8 cellular contexts compared by ENCODE assay signal in the genomic region with DNA sequence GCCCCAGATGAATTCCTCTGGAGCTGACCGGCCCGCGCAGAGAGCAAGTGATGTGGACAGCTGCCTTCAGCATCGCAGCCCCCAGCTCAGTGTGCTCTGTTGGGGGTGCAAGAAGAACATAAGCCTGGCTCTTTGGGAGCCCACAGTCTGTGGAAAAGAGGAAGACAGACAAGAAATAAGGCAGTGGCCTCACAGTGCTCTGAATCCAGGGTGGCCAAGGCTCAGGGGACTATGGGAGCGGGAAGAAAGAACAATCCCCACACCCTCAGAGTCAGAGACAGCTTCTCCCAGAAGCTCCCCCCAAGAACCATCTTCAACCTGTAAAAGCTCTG. TPM values are rescaled to one million over a fixed set of nuclear protein-coding genes. Genes with fewer than 3 reads are reported as not detected.
DNase-seq lines count a peak whose midpoint lies in the region; ATAC-seq and TF ChIP-seq lines count a peak whose summit lies in the region.

No MANE protein-coding gene starts in this region.

- no peak for DNase-seq in activated CD4-positive, alpha-beta T cell treated with anti-CD3 and anti-CD28 coated beads, Interleukin-2, amount 10 ng/mL, durations not matched to agents 7 days and 5 days
- DNase-seq in activated CD4-positive, alpha-beta T cell treated with anti-CD3 and anti-CD28 coated beads, Interleukin-2, amount 50 U/mL, for 4 hours: no peak
- DNase-seq in adipocyte (ENCODE audit: low read depth): no peak
- DNase-seq in lower lobe of right lung: no peak
- DNase-seq in thoracic aorta (ENCODE audit: low spot score): no peak
- no peak for DNase-seq in NCI-H748 (lab: John Stamatoyannopoulos, UW; ENCODE audit: unreplicated experiment)
- no peak for DNase-seq in DMS53 treated with DMSO at 0.1 percent for 48 hours (lab: John Stamatoyannopoulos, UW; ENCODE audit: unreplicated experiment)

- peak overlapping the region; percentile 93 for H3K4me3 ChIP-seq in adipocyte (ENCODE audit: low read length)
- peak overlapping the region; percentile 93 for H3K4me3 ChIP-seq in lower lobe of right lung
- peak overlapping the region; percentile 89 for H3K4me3 ChIP-seq in thoracic aorta

- POLR2A ChIA-PET in activated CD4-positive, alpha-beta T cell treated with anti-CD3 and anti-CD28 coated beads, Interleukin-2, amount 10 ng/mL, durations not matched to agents 7 days and 5 days (lab: Charles Lee): no interaction called here

- peak overlapping the region; percentile 96 for H3K27ac ChIP-seq in lower lobe of right lung
- peak overlapping the region; percentile 73 to 87 for H3K27ac ChIP-seq in thoracic aorta

- H3K27me3 Mint-ChIP-seq in activated CD4-positive, alpha-beta T cell treated with anti-CD3 and anti-CD28 coated beads, Interleukin-2, amount 10 ng/mL, durations not matched to agents 7 days and 5 days: no peaks in the 10 kb centered on the region

- no peak for ATAC-seq in lower lobe of right lung
- no peak for ATAC-seq in thoracic aorta (ENCODE audit: insufficient number of reproducible peaks, low FRiP score, low read depth)
- no peak for ATAC-seq in HG02852 (IDR thresholded peaks at IDR 0.05; ENCODE audit: unreplicated experiment)

- peaks cover 64% of the 10 kb centered on the region for H3K4me1 Mint-ChIP-seq in activated CD4-positive, alpha-beta T cell treated with anti-CD3 and anti-CD28 coated beads, Interleukin-2, amount 10 ng/mL, durations not matched to agents 7 days and 5 days

- H3K36me3 ChIP-seq in adipocyte (ENCODE audit: control insufficient read depth, insufficient read depth, low read length, severe bottlenecking) (peaks cover 12% of the 10 kb centered on the region), lower lobe of right lung (peaks cover 4% of the 10 kb centered on the region), thoracic aorta (no peaks in the 10 kb centered on the region)

- peaks cover 47% of the 10 kb centered on the region for H3K4me1 ChIP-seq in adipocyte (ENCODE audit: control insufficient read depth, insufficient read depth, low read length)
- peaks cover 62% of the 10 kb centered on the region for H3K4me1 ChIP-seq in lower lobe of right lung
- H3K4me1 ChIP-seq in thoracic aorta (ENCODE audit: control insufficient read depth in 1 of 2, low read depth in 2 of 2): peaks cover 12 to 49% of the 10 kb centered on the region in 2 donors

- H3K4me3 Mint-ChIP-seq in activated CD4-positive, alpha-beta T cell treated with anti-CD3 and anti-CD28 coated beads, Interleukin-2, amount 10 ng/mL, durations not matched to agents 7 days and 5 days: peak overlapping the region; percentile 98

- intact Hi-C loops in lower lobe of right lung (cut with DNase I): no loop called here

- peak overlapping the region; percentile 100 for H3K27ac Mint-ChIP-seq in activated CD4-positive, alpha-beta T cell treated with anti-CD3 and anti-CD28 coated beads, Interleukin-2, amount 10 ng/mL, durations not matched to agents 7 days and 5 days

- TF ChIP-seq CTCF in lower lobe of right lung (IDR thresholded peaks at IDR 0.05) (no peak), thoracic aorta (IDR thresholded peaks at IDR 0.05) (no peak)

- peaks cover 16% of the 10 kb centered on the region for H3K36me3 Mint-ChIP-seq in activated CD4-positive, alpha-beta T cell treated with anti-CD3 and anti-CD28 coated beads, Interleukin-2, amount 10 ng/mL, durations not matched to agents 7 days and 5 days (ENCODE audit: low read depth)

- H3K9ac ChIP-seq in adipocyte (ENCODE audit: low read length): peak overlapping the region; percentile 90

- H3K27me3 ChIP-seq in adipocyte (replicated peaks; ENCODE audit: control insufficient read depth, insufficient read depth, low read length) (no peaks in the 10 kb centered on the region), lower lobe of right lung (ENCODE audit: low read depth) (no peaks in the 10 kb centered on the region), thoracic aorta (replicated peaks; ENCODE audit: insufficient read depth) (no peaks in the 10 kb centered on the region)

- no peaks in the 10 kb centered on the region for H3K9me3 Mint-ChIP-seq in activated CD4-positive, alpha-beta T cell treated with anti-CD3 and anti-CD28 coated beads, Interleukin-2, amount 10 ng/mL, durations not matched to agents 7 days and 5 days

- H3K9me3 ChIP-seq in adipocyte (ENCODE audit: control insufficient read depth, low read length): no peaks in the 10 kb centered on the region
- H3K9me3 ChIP-seq in lower lobe of right lung: no peaks in the 10 kb centered on the region
- H3K9me3 ChIP-seq in thoracic aorta: no peaks in the 10 kb centered on the region

- CTCF ChIA-PET in activated CD4-positive, alpha-beta T cell treated with anti-CD3 and anti-CD28 coated beads, Interleukin-2, amount 10 ng/mL, durations not matched to agents 7 days and 5 days (lab: Charles Lee): interaction anchor here (0.6 to 9.8 kb wide), 61 partner anchors 9 to 830 kb away, joined by 3 to 140 read pairs (median 5); a partner anchor contains a TSS

RNA-seq across cellular contexts. Expression of a gene that starts 0.3 kb away (rescaled TPM):
- 10 to 100 TPM; 22.9 to 26.2 TPM for total RNA-seq in activated CD4-positive, alpha-beta T cell treated with anti-CD3 and anti-CD28 coated beads, Interleukin-2, amount 10 ng/mL, durations not matched to agents 7 days and 5 days
- total RNA-seq in lower lobe of right lung: 16.0 TPM
- total RNA-seq in thoracic aorta: 10 to 100 TPM; 11.5 to 13.1 TPM

RNA-seq across cellular contexts. Expression of a gene that starts 2.5 kb away (rescaled TPM):
- 10 to 100 TPM; 59.3 to 69.8 TPM for total RNA-seq in activated CD4-positive, alpha-beta T cell treated with anti-CD3 and anti-CD28 coated beads, Interleukin-2, amount 10 ng/mL, durations not matched to agents 7 days and 5 days
- total RNA-seq in lower lobe of right lung (50.4 TPM), thoracic aorta (10 to 100 TPM; 54.0 to 65.5 TPM)

RNA-seq across cellular contexts. Expression of a gene that starts 22.1 kb away (rescaled TPM):
- total RNA-seq in activated CD4-positive, alpha-beta T cell treated with anti-CD3 and anti-CD28 coated beads, Interleukin-2, amount 10 ng/mL, durations not matched to agents 7 days and 5 days: 10 to 100 TPM; 30.8 to 35.9 TPM
- total RNA-seq in lower lobe of right lung (10.3 TPM), thoracic aorta (10 to 100 TPM in 1 of 2 donors, 1 to 10 TPM in 1; 8.6 to 23.7 TPM)

RNA-seq across cellular contexts. Expression of a gene that starts 29.5 kb away (rescaled TPM):
- total RNA-seq in activated CD4-positive, alpha-beta T cell treated with anti-CD3 and anti-CD28 coated beads, Interleukin-2, amount 10 ng/mL, durations not matched to agents 7 days and 5 days: 10 to 100 TPM; 77.4 to 97.4 TPM
- 96.9 TPM for total RNA-seq in lower lobe of right lung
- total RNA-seq in thoracic aorta: 10 to 100 TPM; 59.7 to 68.4 TPM

RNA-seq across cellular contexts. Expression of a gene that starts 48.3 kb away (rescaled TPM):
- total RNA-seq in activated CD4-positive, alpha-beta T cell treated with anti-CD3 and anti-CD28 coated beads, Interleukin-2, amount 10 ng/mL, durations not matched to agents 7 days and 5 days: 10 to 100 TPM in 1 of 2 experiments, 1 to 10 TPM in 1; 8.6 to 10.7 TPM
- total RNA-seq in lower lobe of right lung: 51.0 TPM
- 10 to 100 TPM; 54.2 to 86.3 TPM for total RNA-seq in thoracic aorta
